Comparison of ENCODE assay signal across 1 cellular context in the genomic region with DNA sequence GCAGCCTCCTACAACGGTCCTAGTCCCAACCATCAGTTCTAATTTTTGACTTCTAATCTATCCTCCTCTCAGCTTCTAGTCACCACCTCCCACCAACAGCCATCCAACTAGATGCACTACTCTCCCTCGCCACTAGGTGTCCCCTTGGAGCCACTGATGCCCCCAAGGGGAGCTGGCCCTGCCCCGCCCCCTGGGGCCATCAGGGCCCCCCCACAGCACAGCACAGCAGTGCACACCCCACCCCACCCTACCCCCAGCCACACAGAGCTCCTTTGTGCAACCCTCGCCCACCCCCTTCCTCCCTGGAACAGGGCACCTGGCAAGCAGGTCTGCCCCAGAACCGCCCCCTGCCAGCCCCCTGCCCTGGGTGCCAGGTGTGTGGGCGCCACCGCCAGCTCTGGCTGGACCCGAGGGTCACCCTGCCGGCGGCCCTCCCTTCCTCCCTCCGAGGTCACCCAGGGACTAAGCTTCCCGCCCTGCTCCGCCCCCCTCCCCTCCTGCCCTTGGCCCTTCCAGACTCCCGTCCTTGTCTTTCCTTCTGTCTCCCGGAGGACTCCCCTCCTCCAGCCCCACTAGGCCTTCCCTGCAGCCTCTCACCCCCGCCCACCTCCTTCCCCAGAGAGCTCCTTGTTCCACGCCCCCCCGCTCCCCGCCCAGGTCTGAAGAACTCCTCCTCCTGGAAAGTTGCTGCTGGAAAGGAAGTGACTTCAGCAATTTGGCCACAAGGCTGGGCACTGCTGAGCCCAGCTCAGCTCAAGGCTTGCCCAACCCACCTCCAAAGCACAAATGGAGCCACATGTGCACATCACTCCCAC.
TF ChIP-seq lines count a peak whose summit lies in the region.

No MANE protein-coding gene starts in this region.

TF ChIP-seq in HEK293, 187 proteins besides CTCF, POLR2A, EP300 and RAD21 (continued from another document):
- TF ChIP-seq, protein P1, sequence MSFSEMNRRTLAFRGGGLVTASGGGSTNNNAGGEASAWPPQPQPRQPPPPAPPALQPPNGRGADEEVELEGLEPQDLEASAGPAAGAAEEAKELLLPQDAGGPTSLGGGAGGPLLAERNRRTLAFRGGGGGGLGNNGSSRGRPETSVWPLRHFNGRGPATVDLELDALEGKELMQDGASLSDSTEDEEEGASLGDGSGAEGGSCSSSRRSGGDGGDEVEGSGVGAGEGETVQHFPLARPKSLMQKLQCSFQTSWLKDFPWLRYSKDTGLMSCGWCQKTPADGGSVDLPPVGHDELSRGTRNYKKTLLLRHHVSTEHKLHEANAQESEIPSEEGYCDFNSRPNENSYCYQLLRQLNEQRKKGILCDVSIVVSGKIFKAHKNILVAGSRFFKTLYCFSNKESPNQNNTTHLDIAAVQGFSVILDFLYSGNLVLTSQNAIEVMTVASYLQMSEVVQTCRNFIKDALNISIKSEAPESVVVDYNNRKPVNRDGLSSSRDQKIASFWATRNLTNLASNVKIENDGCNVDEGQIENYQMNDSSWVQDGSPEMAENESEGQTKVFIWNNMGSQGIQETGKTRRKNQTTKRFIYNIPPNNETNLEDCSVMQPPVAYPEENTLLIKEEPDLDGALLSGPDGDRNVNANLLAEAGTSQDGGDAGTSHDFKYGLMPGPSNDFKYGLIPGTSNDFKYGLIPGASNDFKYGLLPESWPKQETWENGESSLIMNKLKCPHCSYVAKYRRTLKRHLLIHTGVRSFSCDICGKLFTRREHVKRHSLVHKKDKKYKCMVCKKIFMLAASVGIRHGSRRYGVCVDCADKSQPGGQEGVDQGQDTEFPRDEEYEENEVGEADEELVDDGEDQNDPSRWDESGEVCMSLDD (tag by site-specific recombination; IDR thresholded peaks at IDR 0.05): peak; percentile 83
- TF ChIP-seq, protein P2, sequence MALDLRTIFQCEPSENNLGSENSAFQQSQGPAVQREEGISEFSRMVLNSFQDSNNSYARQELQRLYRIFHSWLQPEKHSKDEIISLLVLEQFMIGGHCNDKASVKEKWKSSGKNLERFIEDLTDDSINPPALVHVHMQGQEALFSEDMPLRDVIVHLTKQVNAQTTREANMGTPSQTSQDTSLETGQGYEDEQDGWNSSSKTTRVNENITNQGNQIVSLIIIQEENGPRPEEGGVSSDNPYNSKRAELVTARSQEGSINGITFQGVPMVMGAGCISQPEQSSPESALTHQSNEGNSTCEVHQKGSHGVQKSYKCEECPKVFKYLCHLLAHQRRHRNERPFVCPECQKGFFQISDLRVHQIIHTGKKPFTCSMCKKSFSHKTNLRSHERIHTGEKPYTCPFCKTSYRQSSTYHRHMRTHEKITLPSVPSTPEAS (tag by site-specific recombination; IDR thresholded peaks at IDR 0.05): no peak
- TF ChIP-seq ZNF146 (tag by site-specific recombination; IDR thresholded peaks at IDR 0.05) (no peak), OVOL3 (tag by site-specific recombination; IDR thresholded peaks at IDR 0.05) (no peak), ZNF274 (IDR thresholded peaks at IDR 0.05; ENCODE audit: low read length) (no peak), ZNF274 (tag by site-specific recombination; IDR thresholded peaks at IDR 0.05; ENCODE audit: borderline replicate concordance) (no peak), ZNF10 (tag by site-specific recombination; IDR thresholded peaks at IDR 0.05) (no peak), ZFP41 (tag by site-specific recombination; IDR thresholded peaks at IDR 0.05; ENCODE audit: borderline replicate concordance) (no peak), KLF9 (tag by site-specific recombination; IDR thresholded peaks at IDR 0.05; ENCODE audit: low read depth) (peak; percentile 89), ZNF366 (tag by site-specific recombination; conservative IDR thresholded peaks at IDR 0.05) (peak; percentile 52; the same call in 1 of the 2 replicates), PRDM1 (tag by site-specific recombination; IDR thresholded peaks at IDR 0.05) (no peak), ZNF707 (tag by site-specific recombination; IDR thresholded peaks at IDR 0.05) (no peak), ZBTB48 (tag by site-specific recombination; IDR thresholded peaks at IDR 0.05) (no peak), ZNF24 (tag by site-specific recombination; IDR thresholded peaks at IDR 0.05) (no peak), SP3 (tag by site-specific recombination; IDR thresholded peaks at IDR 0.05) (peak; percentile 87), RBAK (tag by site-specific recombination; IDR thresholded peaks at IDR 0.05) (no peak), BCL11B (tag by site-specific recombination; IDR thresholded peaks at IDR 0.05; ENCODE audit: low read depth) (no peak), ZIC2 (tag by site-specific recombination; IDR thresholded peaks at IDR 0.05) (peak; percentile 60), ZNF155 (tag by site-specific recombination; IDR thresholded peaks at IDR 0.05) (no peak), ZBTB7A (tag by site-specific recombination; IDR thresholded peaks at IDR 0.05; ENCODE audit: low read depth) (no peak)
- TF ChIP-seq, protein P3, sequence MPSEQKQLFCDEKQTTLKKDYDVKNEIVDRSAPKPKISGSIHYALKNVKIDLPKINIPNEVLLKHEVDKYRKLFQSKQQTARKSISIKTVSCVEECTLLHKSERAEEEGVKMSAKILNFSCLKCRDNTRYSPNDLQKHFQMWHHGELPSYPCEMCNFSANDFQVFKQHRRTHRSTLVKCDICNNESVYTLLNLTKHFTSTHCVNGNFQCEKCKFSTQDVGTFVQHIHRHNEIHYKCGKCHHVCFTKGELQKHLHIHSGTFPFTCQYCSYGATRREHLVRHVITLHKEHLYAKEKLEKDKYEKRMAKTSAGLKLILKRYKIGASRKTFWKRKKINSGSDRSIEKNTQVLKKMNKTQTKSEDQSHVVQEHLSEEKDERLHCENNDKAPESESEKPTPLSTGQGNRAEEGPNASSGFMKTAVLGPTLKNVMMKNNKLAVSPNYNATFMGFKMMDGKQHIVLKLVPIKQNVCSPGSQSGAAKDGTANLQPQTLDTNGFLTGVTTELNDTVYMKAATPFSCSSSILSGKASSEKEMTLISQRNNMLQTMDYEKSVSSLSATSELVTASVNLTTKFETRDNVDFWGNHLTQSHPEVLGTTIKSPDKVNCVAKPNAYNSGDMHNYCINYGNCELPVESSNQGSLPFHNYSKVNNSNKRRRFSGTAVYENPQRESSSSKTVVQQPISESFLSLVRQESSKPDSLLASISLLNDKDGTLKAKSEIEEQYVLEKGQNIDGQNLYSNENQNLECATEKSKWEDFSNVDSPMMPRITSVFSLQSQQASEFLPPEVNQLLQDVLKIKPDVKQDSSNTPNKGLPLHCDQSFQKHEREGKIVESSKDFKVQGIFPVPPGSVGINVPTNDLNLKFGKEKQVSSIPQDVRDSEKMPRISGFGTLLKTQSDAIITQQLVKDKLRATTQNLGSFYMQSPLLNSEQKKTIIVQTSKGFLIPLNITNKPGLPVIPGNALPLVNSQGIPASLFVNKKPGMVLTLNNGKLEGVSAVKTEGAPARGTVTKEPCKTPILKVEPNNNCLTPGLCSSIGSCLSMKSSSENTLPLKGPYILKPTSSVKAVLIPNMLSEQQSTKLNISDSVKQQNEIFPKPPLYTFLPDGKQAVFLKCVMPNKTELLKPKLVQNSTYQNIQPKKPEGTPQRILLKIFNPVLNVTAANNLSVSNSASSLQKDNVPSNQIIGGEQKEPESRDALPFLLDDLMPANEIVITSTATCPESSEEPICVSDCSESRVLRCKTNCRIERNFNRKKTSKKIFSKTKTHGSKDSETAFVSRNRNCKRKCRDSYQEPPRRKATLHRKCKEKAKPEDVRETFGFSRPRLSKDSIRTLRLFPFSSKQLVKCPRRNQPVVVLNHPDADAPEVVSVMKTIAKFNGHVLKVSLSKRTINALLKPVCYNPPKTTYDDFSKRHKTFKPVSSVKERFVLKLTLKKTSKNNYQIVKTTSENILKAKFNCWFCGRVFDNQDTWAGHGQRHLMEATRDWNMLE (tag by site-specific recombination; conservative IDR thresholded peaks at IDR 0.05; ENCODE audit: low read depth): no peak
- TF ChIP-seq, protein P4, sequence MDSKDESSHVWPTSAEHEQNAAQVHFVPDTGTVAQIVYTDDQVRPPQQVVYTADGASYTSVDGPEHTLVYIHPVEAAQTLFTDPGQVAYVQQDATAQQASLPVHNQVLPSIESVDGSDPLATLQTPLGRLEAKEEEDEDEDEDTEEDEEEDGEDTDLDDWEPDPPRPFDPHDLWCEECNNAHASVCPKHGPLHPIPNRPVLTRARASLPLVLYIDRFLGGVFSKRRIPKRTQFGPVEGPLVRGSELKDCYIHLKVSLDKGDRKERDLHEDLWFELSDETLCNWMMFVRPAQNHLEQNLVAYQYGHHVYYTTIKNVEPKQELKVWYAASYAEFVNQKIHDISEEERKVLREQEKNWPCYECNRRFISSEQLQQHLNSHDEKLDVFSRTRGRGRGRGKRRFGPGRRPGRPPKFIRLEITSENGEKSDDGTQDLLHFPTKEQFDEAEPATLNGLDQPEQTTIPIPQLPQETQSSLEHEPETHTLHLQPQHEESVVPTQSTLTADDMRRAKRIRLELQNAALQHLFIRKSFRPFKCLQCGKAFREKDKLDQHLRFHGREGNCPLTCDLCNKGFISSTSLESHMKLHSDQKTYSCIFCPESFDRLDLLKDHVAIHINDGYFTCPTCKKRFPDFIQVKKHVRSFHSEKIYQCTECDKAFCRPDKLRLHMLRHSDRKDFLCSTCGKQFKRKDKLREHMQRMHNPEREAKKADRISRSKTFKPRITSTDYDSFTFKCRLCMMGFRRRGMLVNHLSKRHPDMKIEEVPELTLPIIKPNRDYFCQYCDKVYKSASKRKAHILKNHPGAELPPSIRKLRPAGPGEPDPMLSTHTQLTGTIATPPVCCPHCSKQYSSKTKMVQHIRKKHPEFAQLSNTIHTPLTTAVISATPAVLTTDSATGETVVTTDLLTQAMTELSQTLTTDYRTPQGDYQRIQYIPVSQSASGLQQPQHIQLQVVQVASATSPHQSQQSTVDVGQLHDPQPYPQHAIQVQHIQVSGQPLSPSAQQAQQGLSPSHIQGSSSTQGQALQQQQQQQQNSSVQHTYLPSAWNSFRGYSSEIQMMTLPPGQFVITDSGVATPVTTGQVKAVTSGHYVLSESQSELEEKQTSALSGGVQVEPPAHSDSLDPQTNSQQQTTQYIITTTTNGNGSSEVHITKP (tag by site-specific recombination; IDR thresholded peaks at IDR 0.05): peak; percentile 66
- TF ChIP-seq, protein P5, sequence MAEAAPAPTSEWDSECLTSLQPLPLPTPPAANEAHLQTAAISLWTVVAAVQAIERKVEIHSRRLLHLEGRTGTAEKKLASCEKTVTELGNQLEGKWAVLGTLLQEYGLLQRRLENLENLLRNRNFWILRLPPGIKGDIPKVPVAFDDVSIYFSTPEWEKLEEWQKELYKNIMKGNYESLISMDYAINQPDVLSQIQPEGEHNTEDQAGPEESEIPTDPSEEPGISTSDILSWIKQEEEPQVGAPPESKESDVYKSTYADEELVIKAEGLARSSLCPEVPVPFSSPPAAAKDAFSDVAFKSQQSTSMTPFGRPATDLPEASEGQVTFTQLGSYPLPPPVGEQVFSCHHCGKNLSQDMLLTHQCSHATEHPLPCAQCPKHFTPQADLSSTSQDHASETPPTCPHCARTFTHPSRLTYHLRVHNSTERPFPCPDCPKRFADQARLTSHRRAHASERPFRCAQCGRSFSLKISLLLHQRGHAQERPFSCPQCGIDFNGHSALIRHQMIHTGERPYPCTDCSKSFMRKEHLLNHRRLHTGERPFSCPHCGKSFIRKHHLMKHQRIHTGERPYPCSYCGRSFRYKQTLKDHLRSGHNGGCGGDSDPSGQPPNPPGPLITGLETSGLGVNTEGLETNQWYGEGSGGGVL (tag by site-specific recombination; IDR thresholded peaks at IDR 0.05): peak; percentile 37; the same call in 1 of the 2 replicates
